Comparison of ENCODE assay signal across 28 cellular contexts in genomic region chr2:111178296-111178695, GRCh38.
"Had no signal": no experiment of that assay in that cellular context is flagged by ENCODE, and none has a peak within 500 bp of the region (broad histone marks: within the 10 kb centered on the region; RNA-seq: fewer than 3 reads in every experiment).

No MANE protein-coding gene starts in this region.

- H3K27ac Mint-ChIP-seq: activated B cell treated with CpG ODN at 0.5 μM for 24 hours; activated CD8-positive, alpha-beta T cell treated with anti-CD3 and anti-CD28 coated beads for 36 hours; activated naive CD4-positive, alpha-beta T cell treated with anti-CD3 and anti-CD28 coated beads, Interleukin-2, amount 50 U/mL, for 72 hours; activated T-cell treated with anti-CD3 and anti-CD28 coated beads, Interleukin-2, amount 50 U/mL, for 72 hours; T-helper 2 cell treated with Interferon-gamma antibody and Interleukin-4, amounts not matched to agents 5 μg/mL and 100 μg/mL, for 36 hours; type B pancreatic cell had no signal

- H3K36me3 ChIP-seq: esophagus squamous epithelium, heart right ventricle, right atrium auricular region, thoracic aorta, vagina had no signal

- H3K4me3 ChIP-seq: esophagus squamous epithelium, heart right ventricle, right atrium auricular region, thoracic aorta, vagina had no signal

- H3K9me3 ChIP-seq: esophagus squamous epithelium, heart right ventricle, right atrium auricular region, thoracic aorta, vagina had no signal

- H3K4me3 Mint-ChIP-seq: activated B cell treated with CpG ODN at 0.5 μM for 24 hours; activated CD8-positive, alpha-beta T cell treated with anti-CD3 and anti-CD28 coated beads for 36 hours; activated T-cell treated with anti-CD3 and anti-CD28 coated beads, Interleukin-2, amount 50 U/mL, for 72 hours; central memory CD8-positive, alpha-beta T cell; mesothelial cell of epicardium; naive thymus-derived CD4-positive, alpha-beta T cell; T-helper 2 cell treated with Interferon-gamma antibody and Interleukin-4, amounts not matched to agents 5 μg/mL and 100 μg/mL, for 36 hours; type B pancreatic cell had no signal

- FAIRE-seq: bronchial epithelial cell, endometrium had no signal

- H3K4me1 ChIP-seq: right atrium auricular region had no signal

- ATAC-seq: activated CD8-positive, alpha-beta T cell treated with anti-CD3 and anti-CD28 coated beads for 36 hours; activated naive CD4-positive, alpha-beta T cell treated with anti-CD3 and anti-CD28 coated beads, Interleukin-2, amount 50 U/mL, for 72 hours; heart right ventricle; left ventricle myocardium superior; naive thymus-derived CD4-positive, alpha-beta T cell; stimulated activated naive CD8-positive, alpha-beta T cell treated with anti-CD3 and anti-CD28 coated beads, Interleukin-15, Interleukin-2, amounts not matched to agents 100 U/mL and 50 U/mL, for 24 hours had no signal

- H3K27ac ChIP-seq: epithelial cell of prostate, esophagus squamous epithelium, heart right ventricle, right atrium auricular region, thoracic aorta, vagina had no signal

- DNase-seq: activated B cell treated with CpG ODN at 0.5 μM for 24 hours; activated CD4-positive, alpha-beta T cell treated with anti-CD3 and anti-CD28 coated beads, Interleukin-2, amount 50 U/mL, for 1 hour; activated CD8-positive, alpha-beta T cell treated with anti-CD3 and anti-CD28 coated beads for 36 hours; activated naive CD4-positive, alpha-beta T cell; activated T-cell treated with anti-CD3 and anti-CD28 coated beads for 4 hours; activated T-cell treated with anti-CD3 and anti-CD28 coated beads, Interleukin-2, amount 50 U/mL, for 72 hours; dermis blood vessel endothelial cell; effector CD4-positive, alpha-beta T cell; esophagus squamous epithelium; foreskin melanocyte; heart right ventricle; islet precursor cell; left ventricle myocardium superior; naive thymus-derived CD4-positive, alpha-beta T cell; stimulated activated CD4-positive, alpha-beta T cell treated with anti-CD3 and anti-CD28 coated beads, Interleukin-2, amount 100 ng/mL, for 48 hours; T-helper 1 cell had no signal

- H3K4me1 Mint-ChIP-seq: activated B cell treated with CpG ODN at 0.5 μM for 24 hours; central memory CD8-positive, alpha-beta T cell had no signal

- H3K36me3 Mint-ChIP-seq: activated naive CD4-positive, alpha-beta T cell treated with anti-CD3 and anti-CD28 coated beads, Interleukin-2, amount 50 U/mL, for 72 hours; mesothelial cell of epicardium; naive thymus-derived CD4-positive, alpha-beta T cell; type B pancreatic cell had no signal

- H3K9me3 Mint-ChIP-seq: activated B cell treated with CpG ODN at 0.5 μM for 24 hours; activated CD8-positive, alpha-beta T cell treated with anti-CD3 and anti-CD28 coated beads for 36 hours; activated naive CD4-positive, alpha-beta T cell treated with anti-CD3 and anti-CD28 coated beads, Interleukin-2, amount 50 U/mL, for 72 hours; activated T-cell treated with anti-CD3 and anti-CD28 coated beads, Interleukin-2, amount 50 U/mL, for 72 hours; central memory CD8-positive, alpha-beta T cell; mesothelial cell of epicardium; naive thymus-derived CD4-positive, alpha-beta T cell; T-helper 2 cell treated with Interferon-gamma antibody and Interleukin-4, amounts not matched to agents 5 μg/mL and 100 μg/mL, for 36 hours; type B pancreatic cell had no signal

- H3K27me3 ChIP-seq: esophagus squamous epithelium, heart right ventricle, right atrium auricular region, vagina had no signal
